27 cellular contexts compared by ENCODE assay signal in the genomic region with DNA sequence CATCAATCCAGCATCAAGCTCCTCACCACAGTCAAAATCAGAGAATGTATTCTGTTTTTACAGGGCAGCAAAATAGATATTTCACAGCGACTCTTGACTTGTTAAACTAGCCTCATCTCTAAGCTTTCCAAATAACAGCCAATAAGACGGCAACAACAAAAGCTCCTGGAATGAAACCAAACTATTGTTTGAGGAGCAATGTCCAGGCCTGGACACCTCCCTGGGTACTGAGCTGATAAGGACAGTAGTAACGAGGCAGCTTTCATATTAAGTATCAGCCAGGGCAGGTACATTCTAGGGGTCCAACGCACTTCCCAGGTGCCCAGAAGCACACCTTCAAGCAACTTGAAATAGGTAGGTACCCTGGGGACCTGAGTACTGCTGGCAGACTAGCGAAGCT.
"Had no signal": no experiment of that assay in that cellular context is flagged by ENCODE, and none has a peak within 500 bp of the region (broad histone marks: within the 10 kb centered on the region; RNA-seq: fewer than 3 reads in every experiment).

No MANE protein-coding gene starts in this region.

- H3K27me3 ChIP-seq: esophagus muscularis mucosa, gastrocnemius medialis, heart right ventricle, left lung, neutrophil, ovary, sigmoid colon, stomach, transverse colon had no signal

- H3K27ac ChIP-seq: epithelial cell of prostate, esophagus muscularis mucosa, gastrocnemius medialis, left lung, neutrophil, ovary, prostate gland, sigmoid colon, skin epidermis, stomach, thoracic aorta, transverse colon had no signal

- H3K4me3 Mint-ChIP-seq: naive B cell had no signal

- H3K4me1 ChIP-seq: prostate gland had no signal

- DNase-seq: caudate nucleus; cortex of kidney; effector memory CD4-positive, alpha-beta T cell; gastrocnemius medialis; heart right ventricle; hypothalamus; kidney glomerular epithelial cell; left lung; mesenchymal stem cell; midbrain; naive B cell; ovary; sigmoid colon; stimulated activated CD4-positive, alpha-beta T cell treated with anti-CD3 and anti-CD28 coated beads, Interleukin-12 subunit alpha, Interleukin-12 subunit beta, amount 100 ng/mL, for 4 hours; stimulated activated naive CD4-positive, alpha-beta T cell; stomach; substantia nigra; transverse colon had no signal

- H3K27ac Mint-ChIP-seq: naive B cell had no signal

- H3K4me3 ChIP-seq: esophagus muscularis mucosa, gastrocnemius medialis, heart right ventricle, left lung, lung, ovary, prostate gland, sigmoid colon, skin epidermis, stomach, thoracic aorta, transverse colon had no signal

- H3K36me3 Mint-ChIP-seq: naive B cell had no signal

- H3K36me3 ChIP-seq: esophagus muscularis mucosa, gastrocnemius medialis, heart right ventricle, left lung, neutrophil, ovary, prostate gland, sigmoid colon, stomach, thoracic aorta, transverse colon had no signal

- H3K4me1 Mint-ChIP-seq: naive B cell had no signal

- ATAC-seq: gastrocnemius medialis, left lung had no signal

- H3K9me3 ChIP-seq: esophagus muscularis mucosa, gastrocnemius medialis, left lung, neutrophil, ovary, prostate gland, sigmoid colon, stomach, thoracic aorta, transverse colon had no signal

- FAIRE-seq: endometrium, islet of Langerhans had no signal
